8 cellular contexts compared by ENCODE assay signal in the genomic region with DNA sequence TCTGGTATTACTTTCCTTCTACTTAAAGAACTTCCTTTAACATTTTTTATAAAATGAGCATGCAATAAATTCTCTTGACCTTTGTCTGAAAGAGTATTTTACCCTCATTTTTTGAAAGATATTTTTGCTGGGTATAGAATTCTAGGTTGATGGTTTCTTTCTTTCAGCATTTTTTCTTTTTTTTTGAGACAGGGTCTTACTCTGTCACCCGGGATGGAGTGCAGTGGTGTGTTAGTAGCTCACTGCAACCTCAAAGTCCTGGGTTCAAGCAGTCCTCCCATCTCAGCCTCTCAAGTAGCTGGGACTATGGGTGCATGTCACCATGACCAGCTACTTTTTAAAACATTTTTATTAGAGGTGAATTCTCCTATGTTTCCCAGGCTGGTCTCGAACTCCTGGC. TPM values are rescaled to one million over a fixed set of nuclear protein-coding genes. Genes with fewer than 3 reads are reported as not detected.
"Had no signal": no experiment of that assay in that cellular context is flagged by ENCODE, and none has a peak within 500 bp of the region (broad histone marks: within the 10 kb centered on the region; RNA-seq: fewer than 3 reads in every experiment).

No MANE protein-coding gene starts in this region.

- H3K4me3 ChIP-seq: GM12878 had no signal

- ATAC-seq: GM12878 had no signal

- DNase-seq: GDM1, GF-D8 had no signal

- FAIRE-seq: G401.6, GM12878, GM12891, GM12892, GM18507, GM19239 had no signal

RNA-seq across cellular contexts. Expression of a gene that starts 23.4 kb away (rescaled TPM):
- total RNA-seq: GM12878 had no signal
